ENCODE assay signal across 20 cellular contexts in genomic region chr3:65479118-65479517, GRCh38.
"Had no signal": no experiment of that assay in that cellular context is flagged by ENCODE, and none has a peak within 500 bp of the region (broad histone marks: within the 10 kb centered on the region; RNA-seq: fewer than 3 reads in every experiment).

No MANE protein-coding gene starts in this region.

- H3K36me3 ChIP-seq: brain microvascular endothelial cell, cardiac muscle cell had no signal

- H3K27me3 ChIP-seq: brain microvascular endothelial cell, cardiac muscle cell had no signal

- H3K4me3 ChIP-seq: cardiac muscle cell had no signal

- DNase-seq: activated B cell treated with CpG ODN at 0.5 μM for 24 hours; activated CD4-positive, alpha-beta memory T cell treated with anti-CD3 and anti-CD28 coated beads, Interleukin-2, amount 10 ng/mL, durations not matched to agents 7 days and 5 days; activated CD4-positive, alpha-beta T cell treated with anti-CD3 and anti-CD28 coated beads, Interleukin-2, amount 10 ng/mL, durations not matched to agents 7 days and 5 days; activated gamma-delta T cell; activated naive CD4-positive, alpha-beta T cell treated with anti-CD3 and anti-CD28 coated beads for 36 hours; activated T-cell treated with anti-CD3 and anti-CD28 coated beads for 4 hours; activated T-cell treated with anti-CD3 and anti-CD28 coated beads, Interleukin-2, amount 50 U/mL, for 48 hours; brain microvascular endothelial cell; NCI-H1092; NCI-H1417; NCI-H2029; NCI-H2107; NCI-H2171 treated with DMSO at 0.1 percent for 48 hours; NCI-H226; NCI-H82; SIG-M5; T-helper 17 cell; T-helper 9 cell had no signal

- H3K27ac ChIP-seq: brain microvascular endothelial cell, cardiac muscle cell had no signal

- ATAC-seq: activated T-helper 17 cell treated with anti-CD3 and anti-CD28 coated beads, Interleukin-2, amount 50 U/mL, for 72 hours; T-helper 17 cell had no signal
